Comparison of ENCODE assay signal across 12 cellular contexts in the genomic region with DNA sequence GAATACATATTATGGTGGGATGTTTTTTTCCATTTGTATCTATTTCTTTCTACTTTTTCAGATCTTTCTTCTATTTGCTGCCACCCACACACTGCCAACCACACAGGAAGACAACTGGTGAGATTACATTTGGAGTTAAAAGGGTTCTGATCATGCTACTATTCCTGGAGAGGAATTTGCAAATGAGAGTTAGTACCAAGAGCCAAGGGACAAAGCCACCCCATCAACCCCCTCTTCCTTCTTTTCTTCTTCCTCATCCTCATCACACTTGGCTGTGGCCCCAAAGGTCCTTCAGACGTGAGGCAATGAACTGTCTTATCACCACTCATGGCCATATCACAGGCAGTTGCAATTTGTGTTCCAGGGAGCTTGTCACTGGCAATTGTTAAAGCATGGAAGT.
"Had no signal": no experiment of that assay in that cellular context is flagged by ENCODE, and none has a peak within 500 bp of the region (broad histone marks: within the 10 kb centered on the region; RNA-seq: fewer than 3 reads in every experiment).

No MANE protein-coding gene starts in this region.

- H3K9me3 ChIP-seq: esophagus muscularis mucosa, gastrocnemius medialis, mucosa of descending colon, ovary, right lobe of liver, thyroid gland had no signal

- H3K27me3 ChIP-seq: esophagus muscularis mucosa, gastrocnemius medialis, neural progenitor cell, ovary, right lobe of liver, thyroid gland had no signal

- H3K4me2 ChIP-seq: neural progenitor cell had no signal

- H2AFZ ChIP-seq: neural progenitor cell had no signal

- H3K4me3 ChIP-seq: esophagus muscularis mucosa, gastrocnemius medialis, mucosa of descending colon, neural progenitor cell, ovary, right lobe of liver, thyroid gland had no signal

- ATAC-seq: gastrocnemius medialis; mucosa of descending colon; natural killer cell treated with Interleukin-12 subunit alpha and Interleukin-12 subunit beta and Interleukin-15 and Interleukin-18, amount 100 ng/mL, for 72 hours; right lobe of liver had no signal

- H3K9ac ChIP-seq: neural progenitor cell had no signal

- DNase-seq: effector memory CD4-positive, alpha-beta T cell; gastrocnemius medialis; immature natural killer cell; mucosa of descending colon; nucleus accumbens; ovary; right lobe of liver; stimulated activated naive CD4-positive, alpha-beta T cell treated with Interleukin-2 at 50 U/mL for 16 hours; thyroid gland had no signal

- H3K27ac ChIP-seq: esophagus muscularis mucosa, gastrocnemius medialis, neural progenitor cell, ovary, right lobe of liver, thyroid gland had no signal

- H3K4me1 ChIP-seq: esophagus muscularis mucosa, gastrocnemius medialis, right lobe of liver, thyroid gland had no signal

- H3K36me3 ChIP-seq: esophagus muscularis mucosa, gastrocnemius medialis, neural progenitor cell, ovary, right lobe of liver, thyroid gland had no signal
